8 cellular contexts compared by ENCODE assay signal in the genomic region with DNA sequence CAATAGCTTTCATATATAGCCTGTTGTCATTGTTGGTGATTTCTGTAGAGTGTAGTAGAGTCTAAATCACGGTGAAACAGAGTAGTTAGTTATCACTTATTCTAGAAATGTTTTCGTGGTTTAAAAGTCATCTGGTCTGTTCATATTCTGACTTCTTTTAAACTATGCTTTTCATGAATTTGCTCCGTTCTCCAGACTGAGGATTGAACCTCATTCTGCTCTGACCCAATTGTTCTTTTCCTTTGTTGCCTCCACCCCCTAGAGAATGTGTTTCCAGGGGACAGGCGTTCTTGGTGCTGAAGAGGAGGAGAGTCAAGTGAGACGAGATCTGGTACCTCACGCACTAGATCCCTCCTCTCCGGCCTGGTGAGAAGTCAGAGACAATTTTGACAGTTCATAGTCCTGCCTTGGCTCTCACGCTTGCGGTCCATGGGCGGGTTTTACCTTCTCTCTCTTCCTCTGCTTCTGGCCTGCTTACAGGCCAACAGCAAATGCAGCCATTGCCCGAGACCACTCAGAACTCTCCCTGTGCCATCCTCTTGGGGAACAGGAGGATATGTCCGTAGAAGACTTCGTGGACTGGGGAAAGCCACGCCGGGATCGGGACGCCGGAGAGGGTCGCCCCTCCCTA. TPM values are rescaled to one million over a fixed set of nuclear protein-coding genes. Genes with fewer than 3 reads are reported as not detected.
DNase-seq lines count a peak whose midpoint lies in the region; ATAC-seq and TF ChIP-seq lines count a peak whose summit lies in the region.

No MANE protein-coding gene starts in this region.

- peak overlapping the region; percentile 73 for H3K4me3 ChIP-seq in SU-DHL-6 (ENCODE audit: insufficient read depth, low read length, poor library complexity, severe bottlenecking)
- H3K4me3 ChIP-seq in stomach: peak overlapping the region; percentile 79 to 99 (median 96)

- peak in 1 of 4 donors; percentile 5 for TF ChIP-seq POLR2A in stomach (IDR thresholded peaks at IDR 0.05)

- H3K36me3 ChIP-seq in SU-DHL-6 (ENCODE audit: low read length): peaks cover 5% of the 10 kb centered on the region; the same call in 1 of the 2 replicates
- no peaks in the 10 kb centered on the region for H3K36me3 ChIP-seq in stomach

- peaks cover 18 to 71% (median 53%) of the 10 kb centered on the region in 4 donors for H3K4me1 ChIP-seq in stomach

- H3K27ac ChIP-seq in SU-DHL-6 (ENCODE audit: low read depth, low read length) (peak overlapping the region; percentile 84), caudate nucleus (ENCODE audit: low read depth, low read length) (peak overlapping the region; percentile 99), stomach (peak overlapping the region; percentile 89 to 96 (median 95))

- peak overlapping the region; percentile 92 for H2AFZ ChIP-seq in SU-DHL-6 (ENCODE audit: low read depth, low read length, severe bottlenecking)

- H3F3A ChIP-seq in SU-DHL-6 (ENCODE audit: insufficient read depth): peaks cover 7% of the 10 kb centered on the region; the same call in 1 of the 2 replicates

- 0 to 2% (median 0%) methylated on average over 16 to 19 of the region's 19 CpGs for WGBS in stomach, 5 donors

- peak overlapping the region; percentile 95 for H3K4me2 ChIP-seq in SU-DHL-6 (ENCODE audit: low read depth, low read length, poor library complexity, severe bottlenecking)

- H3K9me3 ChIP-seq in SU-DHL-6 (ENCODE audit: insufficient read depth, low read length): no peaks in the 10 kb centered on the region
- no peaks in the 10 kb centered on the region for H3K9me3 ChIP-seq in stomach

- peak; percentile 57 for ATAC-seq in HG02588 (IDR thresholded peaks at IDR 0.05; ENCODE audit: unreplicated experiment)

- peaks cover 18% of the 10 kb centered on the region for H4K20me1 ChIP-seq in SU-DHL-6 (ENCODE audit: low read depth, low read length)

- DNase-seq in stimulated activated CD4-positive, alpha-beta T cell treated with anti-CD3 and anti-CD28 coated beads, Interleukin-2, amount 100 ng/mL, for 4 hours (ENCODE audit: low read depth): peak; percentile 44
- no peak for DNase-seq in stimulated activated CD4-positive, alpha-beta T cell treated with anti-CD3 and anti-CD28 coated beads, Interleukin-2, amount 100 ng/mL, for 24 hours
- DNase-seq in MV-4-11 (lab: John Stamatoyannopoulos, UW) (peak; percentile 88), caudate nucleus (lab: John Stamatoyannopoulos, UW) (peak in 16 of 61 donors; percentile 24 to 84 (median 64)), kidney tubule cell (ENCODE audit: low spot score) (peak; percentile 87), stomach (no peak)

- H3K9me2 ChIP-seq in SU-DHL-6 (replicated peaks; ENCODE audit: insufficient read depth, low read length): no peaks in the 10 kb centered on the region

- peaks cover 51% of the 10 kb centered on the region for H3K79me2 ChIP-seq in SU-DHL-6 (ENCODE audit: insufficient read depth, low read length)

- H3K27me3 ChIP-seq in SU-DHL-6 (ENCODE audit: low read length): no peaks in the 10 kb centered on the region
- H3K27me3 ChIP-seq in stomach: no peaks in the 10 kb centered on the region

- TF ChIP-seq CTCF in SU-DHL-6 (IDR thresholded peaks at IDR 0.05; ENCODE audit: insufficient read depth, low read length, poor library complexity, severe bottlenecking) (no peak), stomach (IDR thresholded peaks at IDR 0.05) (no peak)

- intact Hi-C loops in stomach (cut with DNase I; ENCODE audit: low total_unique reads): no loop called here

- TF ChIP-seq EP300 in stomach (IDR thresholded peaks at IDR 0.05): no peak

- peak overlapping the region; percentile 73 for H3K9ac ChIP-seq in SU-DHL-6 (ENCODE audit: low read length)

RNA-seq across cellular contexts. Expression of a gene that starts 0.6 kb away (rescaled TPM):
- 100 to 1,000 TPM in 1 of 5 donors, 10 to 100 TPM in 3, 1 to 10 TPM in 1; 9.6 to 106 (median 33.9) TPM for total RNA-seq in stomach
- 1 to 10 TPM; 1.9 to 4.0 (median 3.9) TPM for polyA plus RNA-seq in stomach

RNA-seq across cellular contexts. Expression of a gene that starts 59.9 kb away (rescaled TPM):
- total RNA-seq in stomach: not detected
- not detected for polyA plus RNA-seq in stomach

Comparison
In these comparisons a context has a peak if more than half of its experiments do, and no peak if none do; other contexts are left out.
1. DNase-seq: peak in stimulated activated CD4-positive, alpha-beta T cell treated with anti-CD3 and anti-CD28 coated beads, Interleukin-2, amount 100 ng/mL, for 4 hours (single experiment), MV-4-11 (single experiment) and kidney tubule cell (single experiment); none in stimulated activated CD4-positive, alpha-beta T cell treated with anti-CD3 and anti-CD28 coated beads, Interleukin-2, amount 100 ng/mL, for 24 hours (0 of 2) and stomach (single experiment).
2. Peak in every context shown above with its lines, with median percentiles within 50 percentile points of each other: H3K27ac ChIP-seq.